1 cellular context compared by ENCODE assay signal in the genomic region with DNA sequence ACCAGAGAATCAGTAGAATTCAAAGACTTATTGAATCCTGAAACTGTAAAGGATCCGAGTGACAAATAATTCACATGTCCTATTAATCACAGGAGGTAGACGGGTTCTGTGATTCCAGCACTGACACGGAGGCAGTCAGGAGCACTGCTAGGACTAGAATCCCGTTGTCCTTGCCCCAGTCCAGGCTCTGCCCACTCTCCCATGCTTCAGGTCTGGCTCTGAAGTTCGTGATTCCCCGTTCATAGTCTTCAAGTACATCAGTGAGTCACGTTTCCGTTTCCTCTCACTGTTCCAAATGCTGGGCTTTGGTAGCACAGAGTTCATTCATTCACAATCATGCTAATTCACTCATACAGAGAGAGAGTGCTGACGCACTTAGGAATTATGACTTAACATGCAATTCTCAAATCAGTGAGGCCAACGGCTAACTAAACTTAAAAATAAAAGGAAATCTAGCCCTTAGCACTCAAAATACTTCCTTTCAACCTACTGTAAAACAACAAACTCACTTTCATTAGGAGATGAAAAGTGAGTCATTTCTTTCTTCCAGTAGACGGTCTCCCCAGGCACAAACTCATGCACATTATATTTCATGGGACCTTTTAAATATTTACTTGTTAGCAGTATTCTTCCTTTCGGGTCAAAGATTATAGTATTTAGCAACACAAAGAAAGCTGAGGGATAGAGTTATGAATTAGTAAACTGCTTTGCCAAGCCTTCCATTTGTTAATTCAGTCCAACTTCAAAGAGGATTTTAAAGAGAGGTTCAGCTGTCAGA.
TF ChIP-seq lines count a peak whose summit lies in the region.

No MANE protein-coding gene starts in this region.

TF ChIP-seq in HEK293, 187 proteins besides CTCF, POLR2A, EP300 and RAD21 (continued from another document):
- TF ChIP-seq, protein P1, sequence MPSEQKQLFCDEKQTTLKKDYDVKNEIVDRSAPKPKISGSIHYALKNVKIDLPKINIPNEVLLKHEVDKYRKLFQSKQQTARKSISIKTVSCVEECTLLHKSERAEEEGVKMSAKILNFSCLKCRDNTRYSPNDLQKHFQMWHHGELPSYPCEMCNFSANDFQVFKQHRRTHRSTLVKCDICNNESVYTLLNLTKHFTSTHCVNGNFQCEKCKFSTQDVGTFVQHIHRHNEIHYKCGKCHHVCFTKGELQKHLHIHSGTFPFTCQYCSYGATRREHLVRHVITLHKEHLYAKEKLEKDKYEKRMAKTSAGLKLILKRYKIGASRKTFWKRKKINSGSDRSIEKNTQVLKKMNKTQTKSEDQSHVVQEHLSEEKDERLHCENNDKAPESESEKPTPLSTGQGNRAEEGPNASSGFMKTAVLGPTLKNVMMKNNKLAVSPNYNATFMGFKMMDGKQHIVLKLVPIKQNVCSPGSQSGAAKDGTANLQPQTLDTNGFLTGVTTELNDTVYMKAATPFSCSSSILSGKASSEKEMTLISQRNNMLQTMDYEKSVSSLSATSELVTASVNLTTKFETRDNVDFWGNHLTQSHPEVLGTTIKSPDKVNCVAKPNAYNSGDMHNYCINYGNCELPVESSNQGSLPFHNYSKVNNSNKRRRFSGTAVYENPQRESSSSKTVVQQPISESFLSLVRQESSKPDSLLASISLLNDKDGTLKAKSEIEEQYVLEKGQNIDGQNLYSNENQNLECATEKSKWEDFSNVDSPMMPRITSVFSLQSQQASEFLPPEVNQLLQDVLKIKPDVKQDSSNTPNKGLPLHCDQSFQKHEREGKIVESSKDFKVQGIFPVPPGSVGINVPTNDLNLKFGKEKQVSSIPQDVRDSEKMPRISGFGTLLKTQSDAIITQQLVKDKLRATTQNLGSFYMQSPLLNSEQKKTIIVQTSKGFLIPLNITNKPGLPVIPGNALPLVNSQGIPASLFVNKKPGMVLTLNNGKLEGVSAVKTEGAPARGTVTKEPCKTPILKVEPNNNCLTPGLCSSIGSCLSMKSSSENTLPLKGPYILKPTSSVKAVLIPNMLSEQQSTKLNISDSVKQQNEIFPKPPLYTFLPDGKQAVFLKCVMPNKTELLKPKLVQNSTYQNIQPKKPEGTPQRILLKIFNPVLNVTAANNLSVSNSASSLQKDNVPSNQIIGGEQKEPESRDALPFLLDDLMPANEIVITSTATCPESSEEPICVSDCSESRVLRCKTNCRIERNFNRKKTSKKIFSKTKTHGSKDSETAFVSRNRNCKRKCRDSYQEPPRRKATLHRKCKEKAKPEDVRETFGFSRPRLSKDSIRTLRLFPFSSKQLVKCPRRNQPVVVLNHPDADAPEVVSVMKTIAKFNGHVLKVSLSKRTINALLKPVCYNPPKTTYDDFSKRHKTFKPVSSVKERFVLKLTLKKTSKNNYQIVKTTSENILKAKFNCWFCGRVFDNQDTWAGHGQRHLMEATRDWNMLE (tag by site-specific recombination; conservative IDR thresholded peaks at IDR 0.05; ENCODE audit: low read depth), result peak; percentile 28; the same call in 1 of the 2 replicates
- TF ChIP-seq, protein P2, sequence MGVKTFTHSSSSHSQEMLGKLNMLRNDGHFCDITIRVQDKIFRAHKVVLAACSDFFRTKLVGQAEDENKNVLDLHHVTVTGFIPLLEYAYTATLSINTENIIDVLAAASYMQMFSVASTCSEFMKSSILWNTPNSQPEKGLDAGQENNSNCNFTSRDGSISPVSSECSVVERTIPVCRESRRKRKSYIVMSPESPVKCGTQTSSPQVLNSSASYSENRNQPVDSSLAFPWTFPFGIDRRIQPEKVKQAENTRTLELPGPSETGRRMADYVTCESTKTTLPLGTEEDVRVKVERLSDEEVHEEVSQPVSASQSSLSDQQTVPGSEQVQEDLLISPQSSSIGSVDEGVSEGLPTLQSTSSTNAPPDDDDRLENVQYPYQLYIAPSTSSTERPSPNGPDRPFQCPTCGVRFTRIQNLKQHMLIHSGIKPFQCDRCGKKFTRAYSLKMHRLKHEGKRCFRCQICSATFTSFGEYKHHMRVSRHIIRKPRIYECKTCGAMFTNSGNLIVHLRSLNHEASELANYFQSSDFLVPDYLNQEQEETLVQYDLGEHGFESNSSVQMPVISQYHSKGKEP (tag by site-specific recombination; IDR thresholded peaks at IDR 0.05), result peak; percentile 62
- TF ChIP-seq, protein P3, sequence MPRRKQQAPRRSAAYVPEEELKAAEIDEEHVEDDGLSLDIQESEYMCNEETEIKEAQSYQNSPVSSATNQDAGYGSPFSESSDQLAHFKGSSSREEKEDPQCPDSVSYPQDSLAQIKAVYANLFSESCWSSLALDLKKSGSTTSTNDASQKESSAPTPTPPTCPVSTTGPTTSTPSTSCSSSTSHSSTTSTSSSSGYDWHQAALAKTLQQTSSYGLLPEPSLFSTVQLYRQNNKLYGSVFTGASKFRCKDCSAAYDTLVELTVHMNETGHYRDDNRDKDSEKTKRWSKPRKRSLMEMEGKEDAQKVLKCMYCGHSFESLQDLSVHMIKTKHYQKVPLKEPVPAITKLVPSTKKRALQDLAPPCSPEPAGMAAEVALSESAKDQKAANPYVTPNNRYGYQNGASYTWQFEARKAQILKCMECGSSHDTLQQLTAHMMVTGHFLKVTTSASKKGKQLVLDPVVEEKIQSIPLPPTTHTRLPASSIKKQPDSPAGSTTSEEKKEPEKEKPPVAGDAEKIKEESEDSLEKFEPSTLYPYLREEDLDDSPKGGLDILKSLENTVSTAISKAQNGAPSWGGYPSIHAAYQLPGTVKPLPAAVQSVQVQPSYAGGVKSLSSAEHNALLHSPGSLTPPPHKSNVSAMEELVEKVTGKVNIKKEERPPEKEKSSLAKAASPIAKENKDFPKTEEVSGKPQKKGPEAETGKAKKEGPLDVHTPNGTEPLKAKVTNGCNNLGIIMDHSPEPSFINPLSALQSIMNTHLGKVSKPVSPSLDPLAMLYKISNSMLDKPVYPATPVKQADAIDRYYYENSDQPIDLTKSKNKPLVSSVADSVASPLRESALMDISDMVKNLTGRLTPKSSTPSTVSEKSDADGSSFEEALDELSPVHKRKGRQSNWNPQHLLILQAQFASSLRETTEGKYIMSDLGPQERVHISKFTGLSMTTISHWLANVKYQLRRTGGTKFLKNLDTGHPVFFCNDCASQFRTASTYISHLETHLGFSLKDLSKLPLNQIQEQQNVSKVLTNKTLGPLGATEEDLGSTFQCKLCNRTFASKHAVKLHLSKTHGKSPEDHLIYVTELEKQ (tag by site-specific recombination; IDR thresholded peaks at IDR 0.05; ENCODE audit: borderline replicate concordance), result peak; percentile 18; the same call in 1 of the 2 replicates
- peak; percentile 26; the same call in 1 of the 2 replicates for TF ChIP-seq ZNF558 (tag by site-specific recombination; IDR thresholded peaks at IDR 0.05)
- peak; percentile 5; the same call in 1 of the 2 replicates for TF ChIP-seq IKZF3 (tag by site-specific recombination; IDR thresholded peaks at IDR 0.05)
- TF ChIP-seq GFI1B (tag by site-specific recombination; IDR thresholded peaks at IDR 0.05), result peak; percentile 95
- no peak for TF ChIP-seq ZNF426 (tag by site-specific recombination; IDR thresholded peaks at IDR 0.05)
- peak; percentile 71 for TF ChIP-seq ZNF366 (tag by site-specific recombination; conservative IDR thresholded peaks at IDR 0.05)
- no peak for TF ChIP-seq ZNF837 (tag by site-specific recombination; IDR thresholded peaks at IDR 0.05)
- no peak for TF ChIP-seq ZNF23 (tag by site-specific recombination; IDR thresholded peaks at IDR 0.05; ENCODE audit: borderline replicate concordance)
- peak; percentile 84 for TF ChIP-seq SP7 (tag by site-specific recombination; IDR thresholded peaks at IDR 0.05)
- TF ChIP-seq, protein P4, sequence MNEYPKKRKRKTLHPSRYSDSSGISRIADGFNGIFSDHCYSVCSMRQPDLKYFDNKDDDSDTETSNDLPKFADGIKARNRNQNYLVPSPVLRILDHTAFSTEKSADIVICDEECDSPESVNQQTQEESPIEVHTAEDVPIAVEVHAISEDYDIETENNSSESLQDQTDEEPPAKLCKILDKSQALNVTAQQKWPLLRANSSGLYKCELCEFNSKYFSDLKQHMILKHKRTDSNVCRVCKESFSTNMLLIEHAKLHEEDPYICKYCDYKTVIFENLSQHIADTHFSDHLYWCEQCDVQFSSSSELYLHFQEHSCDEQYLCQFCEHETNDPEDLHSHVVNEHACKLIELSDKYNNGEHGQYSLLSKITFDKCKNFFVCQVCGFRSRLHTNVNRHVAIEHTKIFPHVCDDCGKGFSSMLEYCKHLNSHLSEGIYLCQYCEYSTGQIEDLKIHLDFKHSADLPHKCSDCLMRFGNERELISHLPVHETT (tag by site-specific recombination; IDR thresholded peaks at IDR 0.05), result peak; percentile 66; the same call in 1 of the 2 replicates
- TF ChIP-seq ZNF707 (tag by site-specific recombination; IDR thresholded peaks at IDR 0.05), result no peak
- TF ChIP-seq BCL11A (tag by site-specific recombination; IDR thresholded peaks at IDR 0.05; ENCODE audit: low read depth), result 0 out of 2 replicates have a peak, but pooled peaks have one; percentile 14
- TF ChIP-seq, protein P5, sequence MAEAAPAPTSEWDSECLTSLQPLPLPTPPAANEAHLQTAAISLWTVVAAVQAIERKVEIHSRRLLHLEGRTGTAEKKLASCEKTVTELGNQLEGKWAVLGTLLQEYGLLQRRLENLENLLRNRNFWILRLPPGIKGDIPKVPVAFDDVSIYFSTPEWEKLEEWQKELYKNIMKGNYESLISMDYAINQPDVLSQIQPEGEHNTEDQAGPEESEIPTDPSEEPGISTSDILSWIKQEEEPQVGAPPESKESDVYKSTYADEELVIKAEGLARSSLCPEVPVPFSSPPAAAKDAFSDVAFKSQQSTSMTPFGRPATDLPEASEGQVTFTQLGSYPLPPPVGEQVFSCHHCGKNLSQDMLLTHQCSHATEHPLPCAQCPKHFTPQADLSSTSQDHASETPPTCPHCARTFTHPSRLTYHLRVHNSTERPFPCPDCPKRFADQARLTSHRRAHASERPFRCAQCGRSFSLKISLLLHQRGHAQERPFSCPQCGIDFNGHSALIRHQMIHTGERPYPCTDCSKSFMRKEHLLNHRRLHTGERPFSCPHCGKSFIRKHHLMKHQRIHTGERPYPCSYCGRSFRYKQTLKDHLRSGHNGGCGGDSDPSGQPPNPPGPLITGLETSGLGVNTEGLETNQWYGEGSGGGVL (tag by site-specific recombination; IDR thresholded peaks at IDR 0.05), result no peak
- TF ChIP-seq ZNF214 (tag by site-specific recombination; IDR thresholded peaks at IDR 0.05; ENCODE audit: borderline replicate concordance), result no peak
- TF ChIP-seq ZBTB21 (tag by site-specific recombination; IDR thresholded peaks at IDR 0.05), result peak; percentile 82
- peak; percentile 77 for TF ChIP-seq ZNF184 (tag by site-specific recombination; IDR thresholded peaks at IDR 0.05)
- no peak for TF ChIP-seq ZNF169 (tag by site-specific recombination; IDR thresholded peaks at IDR 0.05)
- no peak for TF ChIP-seq EGR2 (tag by site-specific recombination; IDR thresholded peaks at IDR 0.05; ENCODE audit: low read depth)
- TF ChIP-seq, protein P6, sequence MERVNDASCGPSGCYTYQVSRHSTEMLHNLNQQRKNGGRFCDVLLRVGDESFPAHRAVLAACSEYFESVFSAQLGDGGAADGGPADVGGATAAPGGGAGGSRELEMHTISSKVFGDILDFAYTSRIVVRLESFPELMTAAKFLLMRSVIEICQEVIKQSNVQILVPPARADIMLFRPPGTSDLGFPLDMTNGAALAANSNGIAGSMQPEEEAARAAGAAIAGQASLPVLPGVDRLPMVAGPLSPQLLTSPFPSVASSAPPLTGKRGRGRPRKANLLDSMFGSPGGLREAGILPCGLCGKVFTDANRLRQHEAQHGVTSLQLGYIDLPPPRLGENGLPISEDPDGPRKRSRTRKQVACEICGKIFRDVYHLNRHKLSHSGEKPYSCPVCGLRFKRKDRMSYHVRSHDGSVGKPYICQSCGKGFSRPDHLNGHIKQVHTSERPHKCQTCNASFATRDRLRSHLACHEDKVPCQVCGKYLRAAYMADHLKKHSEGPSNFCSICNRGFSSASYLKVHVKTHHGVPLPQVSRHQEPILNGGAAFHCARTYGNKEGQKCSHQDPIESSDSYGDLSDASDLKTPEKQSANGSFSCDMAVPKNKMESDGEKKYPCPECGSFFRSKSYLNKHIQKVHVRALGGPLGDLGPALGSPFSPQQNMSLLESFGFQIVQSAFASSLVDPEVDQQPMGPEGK (tag by site-specific recombination; IDR thresholded peaks at IDR 0.05), result peak; percentile 33; the same call in 1 of the 2 replicates
- TF ChIP-seq ZNF211 (tag by site-specific recombination; IDR thresholded peaks at IDR 0.05; ENCODE audit: low read depth), result no peak
- no peak for TF ChIP-seq ZNF768 (tag by site-specific recombination; IDR thresholded peaks at IDR 0.05)
- peak; percentile 92 for TF ChIP-seq ZBTB17 (tag by site-specific recombination; IDR thresholded peaks at IDR 0.05)
- no peak for TF ChIP-seq ZNF747 (tag by site-specific recombination; IDR thresholded peaks at IDR 0.05)
- peak; percentile 94 for TF ChIP-seq ZNF629 (tag by site-specific recombination; IDR thresholded peaks at IDR 0.05)
